In genomic region chr12:109386079-109386473, GRCh38 we compare ENCODE assay signal across 1 cellular context.
A peak's percentile ranks its signal among the peaks of the same experiment; 100 is the strongest.
TF ChIP-seq lines count a peak whose summit lies in the region.

No MANE protein-coding gene starts in this region.

TF ChIP-seq in HepG2, 621 proteins besides CTCF, POLR2A, EP300 and RAD21 (continued from another document):
- TF ChIP-seq ZBTB40 (IDR thresholded peaks at IDR 0.05) (no peak), ZBTB40 (CRISPR knock-in tag; IDR thresholded peaks at IDR 0.05) (peak; percentile 63; the same call in 1 of the 2 replicates), ZNF17 (CRISPR knock-in tag; IDR thresholded peaks at IDR 0.05) (no peak), BCL6 (CRISPR knock-in tag; IDR thresholded peaks at IDR 0.05) (no peak), ZNF34 (CRISPR knock-in tag; IDR thresholded peaks at IDR 0.05; ENCODE audit: borderline replicate concordance) (no peak)
